1 cellular context compared by ENCODE assay signal in the genomic region with DNA sequence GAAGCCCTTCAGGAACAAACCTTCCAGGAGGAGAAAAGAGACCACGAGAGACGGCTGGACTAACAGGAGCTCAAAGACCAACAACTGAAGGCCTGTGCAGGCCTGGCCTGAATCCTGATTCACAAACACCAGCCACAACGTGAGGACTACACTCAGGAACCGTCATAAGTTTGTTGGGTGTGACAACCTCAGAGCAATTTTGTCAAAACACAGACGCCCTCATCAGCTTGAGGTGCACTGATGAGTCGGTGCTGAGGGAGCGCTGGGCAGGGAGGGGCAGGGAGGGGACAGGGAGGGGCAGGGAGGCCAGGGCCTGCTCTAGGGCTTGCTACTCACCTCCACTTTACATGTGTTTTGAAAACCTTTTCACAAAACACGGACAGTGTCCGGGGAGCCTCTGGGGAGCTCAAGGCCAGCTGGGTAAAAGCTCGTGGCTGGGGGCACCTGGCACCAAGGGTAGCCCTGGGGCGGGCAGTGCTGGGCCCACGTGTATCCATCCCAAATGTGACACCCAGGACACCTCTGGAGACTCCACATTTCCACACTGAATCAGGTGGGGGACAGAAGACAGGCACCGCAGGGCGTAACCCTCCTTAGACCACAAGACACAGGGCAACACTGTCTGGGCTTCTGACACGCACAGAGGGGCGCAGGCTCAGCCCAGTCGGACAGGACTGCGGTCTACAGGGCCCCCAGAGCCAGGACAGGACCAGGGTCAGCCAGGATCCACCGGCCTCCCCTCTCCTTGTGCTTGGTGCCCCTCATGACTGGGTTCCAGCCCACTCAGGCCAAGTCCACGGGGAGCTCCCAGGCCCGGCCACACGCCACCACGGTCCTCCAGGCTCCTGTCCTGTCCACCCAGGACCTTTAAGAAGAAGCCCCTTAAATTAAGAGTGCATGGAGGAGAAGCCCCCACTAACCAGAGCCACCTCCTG.
TF ChIP-seq lines count a peak whose summit lies in the region.

No MANE protein-coding gene starts in this region.

TF ChIP-seq in WTC11, 78 proteins besides CTCF, POLR2A, EP300 and RAD21 (continued from another document):
- TF ChIP-seq IRF2 (CRISPR knock-in tag; IDR thresholded peaks at IDR 0.05; ENCODE audit: borderline replicate concordance, low read depth) = no peak
- no peak for TF ChIP-seq NR1H2 (CRISPR knock-in tag; IDR thresholded peaks at IDR 0.05)
- TF ChIP-seq, protein P1, sequence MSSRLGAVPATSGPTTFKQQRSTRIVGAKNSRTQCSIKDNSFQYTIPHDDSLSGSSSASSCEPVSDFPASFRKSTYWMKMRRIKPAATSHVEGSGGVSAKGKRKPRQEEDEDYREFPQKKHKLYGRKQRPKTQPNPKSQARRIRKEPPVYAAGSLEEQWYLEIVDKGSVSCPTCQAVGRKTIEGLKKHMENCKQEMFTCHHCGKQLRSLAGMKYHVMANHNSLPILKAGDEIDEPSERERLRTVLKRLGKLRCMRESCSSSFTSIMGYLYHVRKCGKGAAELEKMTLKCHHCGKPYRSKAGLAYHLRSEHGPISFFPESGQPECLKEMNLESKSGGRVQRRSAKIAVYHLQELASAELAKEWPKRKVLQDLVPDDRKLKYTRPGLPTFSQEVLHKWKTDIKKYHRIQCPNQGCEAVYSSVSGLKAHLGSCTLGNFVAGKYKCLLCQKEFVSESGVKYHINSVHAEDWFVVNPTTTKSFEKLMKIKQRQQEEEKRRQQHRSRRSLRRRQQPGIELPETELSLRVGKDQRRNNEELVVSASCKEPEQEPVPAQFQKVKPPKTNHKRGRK (CRISPR knock-in tag; IDR thresholded peaks at IDR 0.05; ENCODE audit: borderline replicate concordance) = no peak
